In genomic region chr5:68137451-68138190, GRCh38 we compare ENCODE assay signal across 17 cellular contexts.
DNase-seq lines count a peak whose midpoint lies in the region; TF ChIP-seq lines count a peak whose summit lies in the region.
"Had no signal": no experiment of that assay in that cellular context is flagged by ENCODE, and none has a peak within 500 bp of the region (broad histone marks: within the 10 kb centered on the region; RNA-seq: fewer than 3 reads in every experiment).

No MANE protein-coding gene starts in this region.

- H3K4me2 ChIP-seq in Karpas-422 (ENCODE audit: low read depth, low read length, poor library complexity, severe bottlenecking): no peak overlapping the region

- H3K9me2 ChIP-seq in Karpas-422 (replicated peaks; ENCODE audit: insufficient read depth, low read length): no peaks in the 10 kb centered on the region

- peaks cover 1% of the 10 kb centered on the region for H3K27me3 Mint-ChIP-seq in HFFc6 (ENCODE audit: insufficient read depth)

- no peak overlapping the region for H3K4me3 Mint-ChIP-seq in HFFc6
- H3K4me3 Mint-ChIP-seq: activated T-cell treated with anti-CD3 and anti-CD28 coated beads, Interleukin-2, amount 50 U/mL, for 4 hours; B cell; T-helper 2 cell treated with Interferon-gamma antibody and Interleukin-4, amounts not matched to agents 5 μg/mL and 100 μg/mL, for 36 hours had no signal

- H3K36me3 Mint-ChIP-seq in HFFc6 (ENCODE audit: low read depth): no peaks in the 10 kb centered on the region

- no peaks in the 10 kb centered on the region for H3K36me3 ChIP-seq in BJ (ENCODE audit: control insufficient read depth, insufficient read depth, low read length)
- no peaks in the 10 kb centered on the region for H3K36me3 ChIP-seq in Karpas-422 (ENCODE audit: insufficient read depth, low read length)
- no peaks in the 10 kb centered on the region for H3K36me3 ChIP-seq in colonic mucosa
- no peaks in the 10 kb centered on the region for H3K36me3 ChIP-seq in effector memory CD4-positive, alpha-beta T cell (ENCODE audit: control insufficient read depth, insufficient read depth, low read length)

- H3K27ac ChIP-seq in Karpas-422 (ENCODE audit: low read length): no peak overlapping the region
- no peak overlapping the region for H3K27ac ChIP-seq in colonic mucosa
- H3K27ac ChIP-seq in effector memory CD4-positive, alpha-beta T cell (ENCODE audit: insufficient read depth, low read length, poor library complexity, severe bottlenecking): no peak overlapping the region
- H3K27ac ChIP-seq: dorsolateral prefrontal cortex, HL-60, testis had no signal

- intact Hi-C loops in colonic mucosa (cut with DNase I): no loop called here

- no peak overlapping the region for H3K9ac ChIP-seq in Karpas-422 (ENCODE audit: low read length)
- no peak overlapping the region for H3K9ac ChIP-seq in colonic mucosa (ENCODE audit: low read depth in 2 of 2, low read length in 2 of 2)

- H3K27ac Mint-ChIP-seq in HFFc6: peak overlapping the region; percentile 14
- H3K27ac Mint-ChIP-seq: B cell; T-helper 2 cell treated with Interferon-gamma antibody and Interleukin-4, amounts not matched to agents 5 μg/mL and 100 μg/mL, for 36 hours had no signal

- H4K20me1 ChIP-seq in Karpas-422 (ENCODE audit: insufficient read depth, low read depth, low read length): no peaks in the 10 kb centered on the region

- no peak for TF ChIP-seq CTCF in BJ (IDR thresholded peaks at IDR 0.05; ENCODE audit: insufficient read depth, low read depth, low read length)
- TF ChIP-seq CTCF in HFFc6 (IDR thresholded peaks at IDR 0.05): no peak
- no peak for TF ChIP-seq CTCF in colonic mucosa (IDR thresholded peaks at IDR 0.05)

- H3K4me1 Mint-ChIP-seq in HFFc6 (ENCODE audit: low read depth): peaks cover 30% of the 10 kb centered on the region

- H3K27me3 ChIP-seq in BJ (ENCODE audit: control insufficient read depth, insufficient read depth, low read length) (no peaks in the 10 kb centered on the region), Karpas-422 (ENCODE audit: low read length) (no peaks in the 10 kb centered on the region), colonic mucosa (no peaks in the 10 kb centered on the region)
- no peaks in the 10 kb centered on the region for H3K27me3 ChIP-seq in effector memory CD4-positive, alpha-beta T cell (replicated peaks; ENCODE audit: control insufficient read depth, insufficient read depth, low read length, poor library complexity, severe bottlenecking)
- H3K27me3 ChIP-seq: dorsolateral prefrontal cortex, testis had no signal

- no peak overlapping the region for H2AFZ ChIP-seq in Karpas-422 (ENCODE audit: low read length)

- CTCF ChIA-PET in BJ (lab: Yijun Ruan, JAX): interaction anchor here (3.4 kb wide), 1 partner anchor 10 kb away, joined by 14 read pairs; no protein-coding TSS in a partner anchor

- DNase-seq in BJ (ENCODE audit: low read depth) (peak; percentile 73), HFFc6 (peak; percentile 51), dedifferentiated amniotic fluid mesenchymal stem cell (ENCODE audit: extremely low spot score) (peak; percentile 75), myocyte (ENCODE audit: low read depth) (peak; percentile 18), hepatic stellate cell (ENCODE audit: low spot score) (no peak), Karpas-422 (no peak), colonic mucosa (no peak)
- no peak for DNase-seq in effector memory CD4-positive, alpha-beta T cell
- DNase-seq: activated CD4-positive, alpha-beta T cell treated with anti-CD3 and anti-CD28 coated beads, Interleukin-2, amount 50 U/mL, for 1 hour; activated T-cell treated with anti-CD3 and anti-CD28 coated beads, Interleukin-2, amount 50 U/mL, for 4 hours; amygdala; dorsolateral prefrontal cortex; NCI-H2029; testis had no signal

- POLR2A ChIA-PET in BJ (lab: Charles Lee): no interaction called here

- H3K4me1 ChIP-seq in Karpas-422 (ENCODE audit: low read length) (no peaks in the 10 kb centered on the region), colonic mucosa (no peaks in the 10 kb centered on the region)
- no peaks in the 10 kb centered on the region for H3K4me1 ChIP-seq in effector memory CD4-positive, alpha-beta T cell (ENCODE audit: control insufficient read depth, insufficient read depth, low read length, poor library complexity, severe bottlenecking)
- H3K4me1 ChIP-seq: testis had no signal

- no peaks in the 10 kb centered on the region for H3K79me2 ChIP-seq in Karpas-422 (ENCODE audit: low read length)

- H3K9me3 Mint-ChIP-seq in HFFc6: peaks cover under 1% of the 10 kb centered on the region; the same call in 1 of the 2 replicates
- H3K9me3 Mint-ChIP-seq: activated T-cell treated with anti-CD3 and anti-CD28 coated beads, Interleukin-2, amount 50 U/mL, for 4 hours had no signal

- H3K9me3 ChIP-seq in Karpas-422 (ENCODE audit: low read length): no peaks in the 10 kb centered on the region
- no peaks in the 10 kb centered on the region for H3K9me3 ChIP-seq in colonic mucosa
- no peaks in the 10 kb centered on the region for H3K9me3 ChIP-seq in effector memory CD4-positive, alpha-beta T cell (ENCODE audit: control insufficient read depth, low read length)
- H3K9me3 ChIP-seq: testis had no signal

- H3K4me3 ChIP-seq in BJ (ENCODE audit: low read depth, low read length) (no peak overlapping the region), Karpas-422 (ENCODE audit: low read length) (no peak overlapping the region), colonic mucosa (no peak overlapping the region)
- H3K4me3 ChIP-seq in effector memory CD4-positive, alpha-beta T cell (ENCODE audit: insufficient read depth, low read depth, low read length, poor library complexity, severe bottlenecking): no peak overlapping the region
- H3K4me3 ChIP-seq: dorsolateral prefrontal cortex, testis had no signal

Comparison
In these comparisons a context has a peak if more than half of its experiments do, and no peak if none do; other contexts are left out.
1. DNase-seq: peak in BJ (single experiment), HFFc6 (single experiment), dedifferentiated amniotic fluid mesenchymal stem cell (single experiment) and myocyte (single experiment); none in hepatic stellate cell (single experiment), Karpas-422 (single experiment), colonic mucosa (single experiment) and effector memory CD4-positive, alpha-beta T cell (0 of 3).